Comparison of ENCODE assay signal across 1 cellular context in the genomic region with DNA sequence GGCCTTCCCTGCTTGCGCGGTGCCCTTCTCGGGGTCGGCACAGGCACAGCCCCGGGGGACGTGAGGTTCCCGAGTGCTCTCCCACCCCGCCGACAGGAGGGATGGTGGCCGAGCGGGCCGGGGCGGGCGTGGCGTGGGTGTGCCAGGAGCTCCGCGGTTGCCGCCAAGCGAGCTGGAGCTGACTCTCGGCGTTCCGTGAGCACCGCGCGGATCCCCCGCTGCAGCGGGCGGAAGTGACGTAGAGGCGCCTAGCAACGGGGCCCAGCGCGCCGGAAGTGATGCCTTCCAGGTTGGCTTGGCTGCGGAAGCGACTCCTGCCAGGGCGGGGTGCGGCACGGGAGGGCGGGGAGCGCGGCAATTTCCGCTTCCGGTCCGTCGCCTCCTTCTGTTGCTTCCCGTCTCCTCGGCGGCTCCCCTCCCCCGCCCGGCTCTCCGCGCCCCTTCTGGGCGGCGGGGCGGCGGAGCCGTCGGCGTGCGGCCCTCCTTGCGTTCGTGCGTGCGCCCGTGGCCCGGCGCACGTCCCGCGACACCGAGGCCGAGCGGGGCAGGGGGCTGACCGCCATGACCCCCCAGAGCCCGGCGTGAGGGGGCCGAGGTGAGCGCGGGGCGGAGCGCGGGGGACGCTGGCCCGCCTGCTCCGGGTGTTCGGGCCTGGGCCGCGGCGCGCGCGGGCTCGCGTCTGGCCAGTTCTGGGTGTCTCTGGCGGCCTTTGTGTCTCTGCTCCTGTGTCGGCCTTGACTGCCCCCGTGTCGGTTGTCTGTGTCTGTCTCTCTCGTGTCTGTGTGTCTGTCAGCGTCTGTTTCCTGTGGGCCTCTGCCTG.
A peak's percentile ranks its signal among the peaks of the same experiment; 100 is the strongest.
TF ChIP-seq lines count a peak whose summit lies in the region.

A gene (plus strand): TSS at position 386 of the 820 bp plus-strand sequence. CDS start 3,402 bp downstream, outside the sequence.

TF ChIP-seq in K562, 482 proteins besides CTCF, POLR2A, EP300 and RAD21 (continued from another document and continues in another):
- TF ChIP-seq, protein P1, sequence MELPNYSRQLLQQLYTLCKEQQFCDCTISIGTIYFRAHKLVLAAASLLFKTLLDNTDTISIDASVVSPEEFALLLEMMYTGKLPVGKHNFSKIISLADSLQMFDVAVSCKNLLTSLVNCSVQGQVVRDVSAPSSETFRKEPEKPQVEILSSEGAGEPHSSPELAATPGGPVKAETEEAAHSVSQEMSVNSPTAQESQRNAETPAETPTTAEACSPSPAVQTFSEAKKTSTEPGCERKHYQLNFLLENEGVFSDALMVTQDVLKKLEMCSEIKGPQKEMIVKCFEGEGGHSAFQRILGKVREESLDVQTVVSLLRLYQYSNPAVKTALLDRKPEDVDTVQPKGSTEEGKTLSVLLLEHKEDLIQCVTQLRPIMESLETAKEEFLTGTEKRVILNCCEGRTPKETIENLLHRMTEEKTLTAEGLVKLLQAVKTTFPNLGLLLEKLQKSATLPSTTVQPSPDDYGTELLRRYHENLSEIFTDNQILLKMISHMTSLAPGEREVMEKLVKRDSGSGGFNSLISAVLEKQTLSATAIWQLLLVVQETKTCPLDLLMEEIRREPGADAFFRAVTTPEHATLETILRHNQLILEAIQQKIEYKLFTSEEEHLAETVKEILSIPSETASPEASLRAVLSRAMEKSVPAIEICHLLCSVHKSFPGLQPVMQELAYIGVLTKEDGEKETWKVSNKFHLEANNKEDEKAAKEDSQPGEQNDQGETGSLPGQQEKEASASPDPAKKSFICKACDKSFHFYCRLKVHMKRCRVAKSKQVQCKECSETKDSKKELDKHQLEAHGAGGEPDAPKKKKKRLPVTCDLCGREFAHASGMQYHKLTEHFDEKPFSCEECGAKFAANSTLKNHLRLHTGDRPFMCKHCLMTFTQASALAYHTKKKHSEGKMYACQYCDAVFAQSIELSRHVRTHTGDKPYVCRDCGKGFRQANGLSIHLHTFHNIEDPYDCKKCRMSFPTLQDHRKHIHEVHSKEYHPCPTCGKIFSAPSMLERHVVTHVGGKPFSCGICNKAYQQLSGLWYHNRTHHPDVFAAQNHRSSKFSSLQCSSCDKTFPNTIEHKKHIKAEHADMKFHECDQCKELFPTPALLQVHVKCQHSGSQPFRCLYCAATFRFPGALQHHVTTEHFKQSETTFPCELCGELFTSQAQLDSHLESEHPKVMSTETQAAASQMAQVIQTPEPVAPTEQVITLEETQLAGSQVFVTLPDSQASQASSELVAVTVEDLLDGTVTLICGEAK (IDR thresholded peaks at IDR 0.05) = peak; percentile 99
- TF ChIP-seq, protein P1 (CRISPR knock-in tag; IDR thresholded peaks at IDR 0.05) = no peak
- no peak for TF ChIP-seq EWSR1 (IDR thresholded peaks at IDR 0.05; ENCODE audit: borderline replicate concordance, low read depth, partially characterized antibody)
- no peak for TF ChIP-seq KAT7 (CRISPR knock-in tag; IDR thresholded peaks at IDR 0.05; ENCODE audit: borderline replicate concordance)
- 0 out of 2 replicates have a peak, but pooled peaks have one; percentile 23 for TF ChIP-seq ZNF766 (CRISPR knock-in tag; conservative IDR thresholded peaks at IDR 0.05)
- TF ChIP-seq KLF1 (tag; IDR thresholded peaks at IDR 0.05) = peak; percentile 94
- TF ChIP-seq, protein P2, sequence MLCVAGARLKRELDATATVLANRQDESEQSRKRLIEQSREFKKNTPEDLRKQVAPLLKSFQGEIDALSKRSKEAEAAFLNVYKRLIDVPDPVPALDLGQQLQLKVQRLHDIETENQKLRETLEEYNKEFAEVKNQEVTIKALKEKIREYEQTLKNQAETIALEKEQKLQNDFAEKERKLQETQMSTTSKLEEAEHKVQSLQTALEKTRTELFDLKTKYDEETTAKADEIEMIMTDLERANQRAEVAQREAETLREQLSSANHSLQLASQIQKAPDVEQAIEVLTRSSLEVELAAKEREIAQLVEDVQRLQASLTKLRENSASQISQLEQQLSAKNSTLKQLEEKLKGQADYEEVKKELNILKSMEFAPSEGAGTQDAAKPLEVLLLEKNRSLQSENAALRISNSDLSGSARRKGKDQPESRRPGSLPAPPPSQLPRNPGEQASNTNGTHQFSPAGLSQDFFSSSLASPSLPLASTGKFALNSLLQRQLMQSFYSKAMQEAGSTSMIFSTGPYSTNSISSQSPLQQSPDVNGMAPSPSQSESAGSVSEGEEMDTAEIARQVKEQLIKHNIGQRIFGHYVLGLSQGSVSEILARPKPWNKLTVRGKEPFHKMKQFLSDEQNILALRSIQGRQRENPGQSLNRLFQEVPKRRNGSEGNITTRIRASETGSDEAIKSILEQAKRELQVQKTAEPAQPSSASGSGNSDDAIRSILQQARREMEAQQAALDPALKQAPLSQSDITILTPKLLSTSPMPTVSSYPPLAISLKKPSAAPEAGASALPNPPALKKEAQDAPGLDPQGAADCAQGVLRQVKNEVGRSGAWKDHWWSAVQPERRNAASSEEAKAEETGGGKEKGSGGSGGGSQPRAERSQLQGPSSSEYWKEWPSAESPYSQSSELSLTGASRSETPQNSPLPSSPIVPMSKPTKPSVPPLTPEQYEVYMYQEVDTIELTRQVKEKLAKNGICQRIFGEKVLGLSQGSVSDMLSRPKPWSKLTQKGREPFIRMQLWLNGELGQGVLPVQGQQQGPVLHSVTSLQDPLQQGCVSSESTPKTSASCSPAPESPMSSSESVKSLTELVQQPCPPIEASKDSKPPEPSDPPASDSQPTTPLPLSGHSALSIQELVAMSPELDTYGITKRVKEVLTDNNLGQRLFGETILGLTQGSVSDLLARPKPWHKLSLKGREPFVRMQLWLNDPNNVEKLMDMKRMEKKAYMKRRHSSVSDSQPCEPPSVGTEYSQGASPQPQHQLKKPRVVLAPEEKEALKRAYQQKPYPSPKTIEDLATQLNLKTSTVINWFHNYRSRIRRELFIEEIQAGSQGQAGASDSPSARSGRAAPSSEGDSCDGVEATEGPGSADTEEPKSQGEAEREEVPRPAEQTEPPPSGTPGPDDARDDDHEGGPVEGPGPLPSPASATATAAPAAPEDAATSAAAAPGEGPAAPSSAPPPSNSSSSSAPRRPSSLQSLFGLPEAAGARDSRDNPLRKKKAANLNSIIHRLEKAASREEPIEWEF (CRISPR knock-in tag; IDR thresholded peaks at IDR 0.05) = no peak
- TF ChIP-seq, protein P3, sequence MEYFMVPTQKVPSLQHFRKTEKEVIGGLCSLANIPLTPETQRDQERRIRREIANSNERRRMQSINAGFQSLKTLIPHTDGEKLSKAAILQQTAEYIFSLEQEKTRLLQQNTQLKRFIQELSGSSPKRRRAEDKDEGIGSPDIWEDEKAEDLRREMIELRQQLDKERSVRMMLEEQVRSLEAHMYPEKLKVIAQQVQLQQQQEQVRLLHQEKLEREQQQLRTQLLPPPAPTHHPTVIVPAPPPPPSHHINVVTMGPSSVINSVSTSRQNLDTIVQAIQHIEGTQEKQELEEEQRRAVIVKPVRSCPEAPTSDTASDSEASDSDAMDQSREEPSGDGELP (CRISPR knock-in tag; IDR thresholded peaks at IDR 0.05; ENCODE audit: borderline replicate concordance) = peak; percentile 81
- TF ChIP-seq, protein P4, sequence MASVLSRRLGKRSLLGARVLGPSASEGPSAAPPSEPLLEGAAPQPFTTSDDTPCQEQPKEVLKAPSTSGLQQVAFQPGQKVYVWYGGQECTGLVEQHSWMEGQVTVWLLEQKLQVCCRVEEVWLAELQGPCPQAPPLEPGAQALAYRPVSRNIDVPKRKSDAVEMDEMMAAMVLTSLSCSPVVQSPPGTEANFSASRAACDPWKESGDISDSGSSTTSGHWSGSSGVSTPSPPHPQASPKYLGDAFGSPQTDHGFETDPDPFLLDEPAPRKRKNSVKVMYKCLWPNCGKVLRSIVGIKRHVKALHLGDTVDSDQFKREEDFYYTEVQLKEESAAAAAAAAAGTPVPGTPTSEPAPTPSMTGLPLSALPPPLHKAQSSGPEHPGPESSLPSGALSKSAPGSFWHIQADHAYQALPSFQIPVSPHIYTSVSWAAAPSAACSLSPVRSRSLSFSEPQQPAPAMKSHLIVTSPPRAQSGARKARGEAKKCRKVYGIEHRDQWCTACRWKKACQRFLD (CRISPR knock-in tag; IDR thresholded peaks at IDR 0.05) = no peak
- TF ChIP-seq ZNF316 (IDR thresholded peaks at IDR 0.05) = no peak
- TF ChIP-seq RFX5 (IDR thresholded peaks at IDR 0.05; ENCODE audit: low read depth, low read length) = no peak
- TF ChIP-seq ZNF695 (CRISPR knock-in tag; IDR thresholded peaks at IDR 0.05) = no peak
- TF ChIP-seq RBM25 (IDR thresholded peaks at IDR 0.05; ENCODE audit: low read depth, low read length, severe bottlenecking) = no peak
- TF ChIP-seq ZNF551 (CRISPR knock-in tag; IDR thresholded peaks at IDR 0.05) = no peak
- no peak for TF ChIP-seq ADNP (tag; IDR thresholded peaks at IDR 0.05)
- TF ChIP-seq, protein P5, sequence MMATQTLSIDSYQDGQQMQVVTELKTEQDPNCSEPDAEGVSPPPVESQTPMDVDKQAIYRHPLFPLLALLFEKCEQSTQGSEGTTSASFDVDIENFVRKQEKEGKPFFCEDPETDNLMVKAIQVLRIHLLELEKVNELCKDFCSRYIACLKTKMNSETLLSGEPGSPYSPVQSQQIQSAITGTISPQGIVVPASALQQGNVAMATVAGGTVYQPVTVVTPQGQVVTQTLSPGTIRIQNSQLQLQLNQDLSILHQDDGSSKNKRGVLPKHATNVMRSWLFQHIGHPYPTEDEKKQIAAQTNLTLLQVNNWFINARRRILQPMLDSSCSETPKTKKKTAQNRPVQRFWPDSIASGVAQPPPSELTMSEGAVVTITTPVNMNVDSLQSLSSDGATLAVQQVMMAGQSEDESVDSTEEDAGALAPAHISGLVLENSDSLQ (IDR thresholded peaks at IDR 0.05) = peak; percentile 69
- TF ChIP-seq HOXB6 (CRISPR knock-in tag; IDR thresholded peaks at IDR 0.05; ENCODE audit: borderline replicate concordance) = no peak
- TF ChIP-seq HMGN3 (IDR thresholded peaks at IDR 0.05; ENCODE audit: borderline replicate concordance, extremely low read depth, insufficient read length, low read depth, low read length) = peak; percentile 55
- TF ChIP-seq MAFF (IDR thresholded peaks at IDR 0.05; ENCODE audit: low read length) = no peak
- peak; percentile 87 for TF ChIP-seq NR2C2 (CRISPR knock-in tag; IDR thresholded peaks at IDR 0.05)
- peak; percentile 97 for TF ChIP-seq NR2C2 (tag; IDR thresholded peaks at IDR 0.05)
- peak; percentile 48; the same call in 1 of the 2 replicates for TF ChIP-seq L3MBTL2 (IDR thresholded peaks at IDR 0.05)
- TF ChIP-seq ZNF311 (CRISPR knock-in tag; IDR thresholded peaks at IDR 0.05) = no peak
- TF ChIP-seq POLR2B (IDR thresholded peaks at IDR 0.05; ENCODE audit: low read depth, partially characterized antibody) = peak; percentile 67
- TF ChIP-seq ZBTB17 (CRISPR knock-in tag; IDR thresholded peaks at IDR 0.05) = 0 out of 2 replicates have a peak, but pooled peaks have one; percentile 74
- TF ChIP-seq CBX2 (IDR thresholded peaks at IDR 0.05; ENCODE audit: insufficient read depth, low read length, poor library complexity, severe bottlenecking) = no peak
- TF ChIP-seq, protein P6, sequence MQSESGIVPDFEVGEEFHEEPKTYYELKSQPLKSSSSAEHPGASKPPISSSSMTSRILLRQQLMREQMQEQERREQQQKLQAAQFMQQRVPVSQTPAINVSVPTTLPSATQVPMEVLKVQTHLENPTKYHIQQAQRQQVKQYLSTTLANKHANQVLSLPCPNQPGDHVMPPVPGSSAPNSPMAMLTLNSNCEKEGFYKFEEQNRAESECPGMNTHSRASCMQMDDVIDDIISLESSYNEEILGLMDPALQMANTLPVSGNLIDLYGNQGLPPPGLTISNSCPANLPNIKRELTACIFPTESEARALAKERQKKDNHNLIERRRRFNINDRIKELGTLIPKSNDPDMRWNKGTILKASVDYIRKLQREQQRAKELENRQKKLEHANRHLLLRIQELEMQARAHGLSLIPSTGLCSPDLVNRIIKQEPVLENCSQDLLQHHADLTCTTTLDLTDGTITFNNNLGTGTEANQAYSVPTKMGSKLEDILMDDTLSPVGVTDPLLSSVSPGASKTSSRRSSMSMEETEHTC (IDR thresholded peaks at IDR 0.05) = no peak
- TF ChIP-seq CHD2 (IDR thresholded peaks at IDR 0.05; ENCODE audit: low read depth, low read length) = 0 out of 2 replicates have a peak, but pooled peaks have one; percentile 35
- TF ChIP-seq MAZ (CRISPR knock-in tag; conservative IDR thresholded peaks at IDR 0.05 in 1 of 2, IDR thresholded peaks at IDR 0.05 in 1 of 2) = peak; percentile 97 to 98
- no peak for TF ChIP-seq E2F3 (CRISPR knock-in tag; IDR thresholded peaks at IDR 0.05)
- TF ChIP-seq ZNF212 (CRISPR knock-in tag; IDR thresholded peaks at IDR 0.05) = no peak
- TF ChIP-seq, protein P7, sequence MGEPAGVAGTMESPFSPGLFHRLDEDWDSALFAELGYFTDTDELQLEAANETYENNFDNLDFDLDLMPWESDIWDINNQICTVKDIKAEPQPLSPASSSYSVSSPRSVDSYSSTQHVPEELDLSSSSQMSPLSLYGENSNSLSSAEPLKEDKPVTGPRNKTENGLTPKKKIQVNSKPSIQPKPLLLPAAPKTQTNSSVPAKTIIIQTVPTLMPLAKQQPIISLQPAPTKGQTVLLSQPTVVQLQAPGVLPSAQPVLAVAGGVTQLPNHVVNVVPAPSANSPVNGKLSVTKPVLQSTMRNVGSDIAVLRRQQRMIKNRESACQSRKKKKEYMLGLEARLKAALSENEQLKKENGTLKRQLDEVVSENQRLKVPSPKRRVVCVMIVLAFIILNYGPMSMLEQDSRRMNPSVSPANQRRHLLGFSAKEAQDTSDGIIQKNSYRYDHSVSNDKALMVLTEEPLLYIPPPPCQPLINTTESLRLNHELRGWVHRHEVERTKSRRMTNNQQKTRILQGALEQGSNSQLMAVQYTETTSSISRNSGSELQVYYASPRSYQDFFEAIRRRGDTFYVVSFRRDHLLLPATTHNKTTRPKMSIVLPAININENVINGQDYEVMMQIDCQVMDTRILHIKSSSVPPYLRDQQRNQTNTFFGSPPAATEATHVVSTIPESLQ (CRISPR knock-in tag; IDR thresholded peaks at IDR 0.05) = peak; percentile 53; the same call in 1 of the 2 replicates
- TF ChIP-seq HIVEP1 (CRISPR knock-in tag; IDR thresholded peaks at IDR 0.05) = no peak
- 0 out of 2 replicates have a peak, but pooled peaks have one; percentile 77 for TF ChIP-seq ELF2 (CRISPR knock-in tag; IDR thresholded peaks at IDR 0.05)
- TF ChIP-seq FOXK1 (CRISPR knock-in tag; IDR thresholded peaks at IDR 0.05; ENCODE audit: borderline replicate concordance) = no peak
